30 cellular contexts compared by ENCODE assay signal in genomic region chr18:44320619-44321460, GRCh38.
A peak's percentile ranks its signal among the peaks of the same experiment; 100 is the strongest.
DNase-seq lines count a peak whose midpoint lies in the region; ATAC-seq and TF ChIP-seq lines count a peak whose summit lies in the region.
"Had no signal": no experiment of that assay in that cellular context is flagged by ENCODE, and none has a peak within 500 bp of the region (broad histone marks: within the 10 kb centered on the region; RNA-seq: fewer than 3 reads in every experiment).

No MANE protein-coding gene starts in this region.

- no peaks in the 10 kb centered on the region for H3K9me2 ChIP-seq in GM23338 (ENCODE audit: insufficient read depth)

- no peaks in the 10 kb centered on the region for H3K27me3 ChIP-seq in GM23338 (ENCODE audit: insufficient read depth)
- H3K27me3 ChIP-seq in iPS DF 6.9 (ENCODE audit: control insufficient read depth, insufficient read depth, low read length) = no peaks in the 10 kb centered on the region
- H3K27me3 ChIP-seq: ascending aorta, SJCRH30, tibial nerve had no signal

- no peaks in the 10 kb centered on the region for H3K4me1 Mint-ChIP-seq in GM23338
- H3K4me1 Mint-ChIP-seq: activated B cell treated with CpG ODN at 0.5 μM for 24 hours; activated CD4-positive, alpha-beta T cell treated with anti-CD3 and anti-CD28 coated beads, Interleukin-2, amount 10 ng/mL, durations not matched to agents 7 days and 5 days; CD4-positive, alpha-beta memory T cell; naive thymus-derived CD4-positive, alpha-beta T cell had no signal

- peaks cover 1% of the 10 kb centered on the region for H3K27me3 Mint-ChIP-seq in GM23338 (ENCODE audit: insufficient read depth, low read depth, poor library complexity)
- H3K27me3 Mint-ChIP-seq: activated B cell treated with CpG ODN at 0.5 μM for 24 hours; activated CD4-positive, alpha-beta T cell treated with anti-CD3 and anti-CD28 coated beads, Interleukin-2, amount 10 ng/mL, durations not matched to agents 7 days and 5 days; activated T-cell treated with anti-CD3 and anti-CD28 coated beads, Interleukin-2, amount 50 U/mL, for 24 hours; CD4-positive, alpha-beta memory T cell; naive thymus-derived CD4-positive, alpha-beta T cell had no signal

- no peaks in the 10 kb centered on the region for H3K4me1 ChIP-seq in GM23338 (ENCODE audit: insufficient read depth)
- no peaks in the 10 kb centered on the region for H3K4me1 ChIP-seq in iPS DF 6.9 (ENCODE audit: control insufficient read depth, insufficient read depth, low read length)
- H3K4me1 ChIP-seq: ascending aorta, SJCRH30 had no signal

- H3K9me3 Mint-ChIP-seq in GM23338 = peaks cover 5% of the 10 kb centered on the region; the same call in 2 of the 3 replicates
- H3K9me3 Mint-ChIP-seq: activated B cell treated with CpG ODN at 0.5 μM for 24 hours; activated CD4-positive, alpha-beta T cell treated with anti-CD3 and anti-CD28 coated beads, Interleukin-2, amount 10 ng/mL, durations not matched to agents 7 days and 5 days; activated T-cell treated with anti-CD3 and anti-CD28 coated beads, Interleukin-2, amount 50 U/mL, for 24 hours had no signal

- in situ Hi-C loops in SK-MEL-5 (cut with HindIII; ENCODE audit: low pct_unique_long_range_greater_than_20kb, low sequenced_read_pairs) = no loop called here

- DNase-seq in GM23338 (ENCODE audit: low spot score) = peak; percentile 13
- peak; percentile 31 for DNase-seq in SK-MEL-5 (ENCODE audit: low read depth, low spot score)
- peak; percentile 0 for DNase-seq in iPS DF 6.9 (ENCODE audit: low read depth, low spot score)
- DNase-seq in C1 segment of cervical spinal cord (lab: John Stamatoyannopoulos, UW) = no peak
- DNase-seq in SK-N-DZ (ENCODE audit: low spot score) = no peak
- no peak for DNase-seq in activated T-cell treated with anti-CD3 and anti-CD28 coated beads, Interleukin-2, amount 50 U/mL, for 1 hour
- no peak for DNase-seq in hepatic stellate cell (ENCODE audit: low spot score)
- DNase-seq: activated B cell treated with CpG ODN at 0.5 μM for 24 hours; activated CD4-positive, alpha-beta T cell treated with anti-CD3 and anti-CD28 coated beads, Interleukin-2, amount 10 ng/mL, durations not matched to agents 7 days and 5 days; activated gamma-delta T cell; activated T-cell treated with anti-CD3 and anti-CD28 coated beads, Interleukin-2, amount 50 U/mL, for 24 hours; CD4-positive, alpha-beta memory T cell; effector memory CD4-positive, alpha-beta T cell; EL; erythroblast; GOT3; Kasumi-1; naive thymus-derived CD4-positive, alpha-beta T cell; NCI-H1436; NCI-H2107; NCI-H345; occipital lobe; stimulated activated CD4-positive, alpha-beta T cell treated with anti-CD3 and anti-CD28 coated beads, Interleukin-15, amount 100 ng/mL, for 24 hours; stimulated activated CD4-positive, alpha-beta T cell treated with anti-CD3 and anti-CD28 coated beads, Interleukin-4, amount 100 ng/mL, for 4 hours; T1000 had no signal

- H4K20me1 ChIP-seq in GM23338 (replicated peaks; ENCODE audit: insufficient read depth) = no peaks in the 10 kb centered on the region

- ATAC-seq in GM23338 = no peak
- ATAC-seq: naive thymus-derived CD4-positive, alpha-beta T cell had no signal

- H3K79me2 ChIP-seq in GM23338 (replicated peaks; ENCODE audit: insufficient read depth) = no peaks in the 10 kb centered on the region

- WGBS in iPS DF 6.9 (ENCODE audit: insufficient coverage, insufficient read length) = no CpG with 5 or more reads among the region's 26 CpGs

- TF ChIP-seq CTCF in 22Rv1 (IDR thresholded peaks at IDR 0.05) (peak; percentile 36), GM23338 (conservative IDR thresholded peaks at IDR 0.05; ENCODE audit: low read depth in 2 of 2) (peak; percentile 18 to 56; a peak in 3 of 4 replicates)

- no peak overlapping the region for H3K27ac Mint-ChIP-seq in GM23338
- H3K27ac Mint-ChIP-seq: activated B cell treated with CpG ODN at 0.5 μM for 24 hours; activated CD4-positive, alpha-beta T cell treated with anti-CD3 and anti-CD28 coated beads, Interleukin-2, amount 10 ng/mL, durations not matched to agents 7 days and 5 days; activated T-cell treated with anti-CD3 and anti-CD28 coated beads, Interleukin-2, amount 50 U/mL, for 24 hours; CD4-positive, alpha-beta memory T cell; naive thymus-derived CD4-positive, alpha-beta T cell had no signal

- no peaks in the 10 kb centered on the region for H3F3A ChIP-seq in GM23338 (replicated peaks; ENCODE audit: low read depth)

- H3K36me3 ChIP-seq in GM23338 (ENCODE audit: insufficient read depth) (no peaks in the 10 kb centered on the region), iPS DF 6.9 (ENCODE audit: control insufficient read depth, insufficient read depth, low read length) (no peaks in the 10 kb centered on the region)
- H3K36me3 ChIP-seq: ascending aorta, SJCRH30, tibial nerve had no signal

- H3K4me3 ChIP-seq in GM23338 = no peak overlapping the region
- no peak overlapping the region for H3K4me3 ChIP-seq in iPS DF 6.9 (ENCODE audit: low read length)
- H3K4me3 ChIP-seq: ascending aorta, coronary artery, SJCRH30, tibial nerve had no signal

- H3K27ac ChIP-seq in 22Rv1 = no peak overlapping the region
- no peak overlapping the region for H3K27ac ChIP-seq in GM23338 (ENCODE audit: low read depth)
- no peak overlapping the region for H3K27ac ChIP-seq in iPS DF 6.9 (ENCODE audit: low read length)
- H3K27ac ChIP-seq: ascending aorta, coronary artery, SJCRH30, tibial nerve had no signal

- no peak overlapping the region for H3K4me2 ChIP-seq in GM23338

- no peak overlapping the region for H3K4me3 Mint-ChIP-seq in GM23338
- H3K4me3 Mint-ChIP-seq: activated B cell treated with CpG ODN at 0.5 μM for 24 hours; activated CD4-positive, alpha-beta T cell treated with anti-CD3 and anti-CD28 coated beads, Interleukin-2, amount 10 ng/mL, durations not matched to agents 7 days and 5 days; activated T-cell treated with anti-CD3 and anti-CD28 coated beads, Interleukin-2, amount 50 U/mL, for 24 hours; CD4-positive, alpha-beta memory T cell; naive thymus-derived CD4-positive, alpha-beta T cell had no signal

- H3K36me3 Mint-ChIP-seq in GM23338 (ENCODE audit: low read depth) = no peaks in the 10 kb centered on the region
- H3K36me3 Mint-ChIP-seq: CD4-positive, alpha-beta memory T cell had no signal

- H3K9me3 ChIP-seq in iPS DF 6.9 (ENCODE audit: control insufficient read depth, insufficient read depth, low read length) = no peaks in the 10 kb centered on the region
- H3K9me3 ChIP-seq: ascending aorta, SJCRH30, tibial nerve had no signal

- H2AFZ ChIP-seq in GM23338 = no peak overlapping the region

TF ChIP-seq in GM23338, 12 proteins besides CTCF, POLR2A, EP300 and RAD21:
- TF ChIP-seq JUNB (IDR thresholded peaks at IDR 0.05; ENCODE audit: unreplicated experiment) = no peak
- no peak for TF ChIP-seq POLR2AphosphoS5 (IDR thresholded peaks at IDR 0.05; ENCODE audit: low read depth)

Comparison
In these comparisons a context has a peak if more than half of its experiments do, and no peak if none do; other contexts are left out.
1. DNase-seq: peak in GM23338 (single experiment), SK-MEL-5 (single experiment) and iPS DF 6.9 (single experiment); none in C1 segment of cervical spinal cord (0 of 14), SK-N-DZ (single experiment), activated T-cell treated with anti-CD3 and anti-CD28 coated beads, Interleukin-2, amount 50 U/mL, for 1 hour (single experiment) and hepatic stellate cell (single experiment).